ENCODE assay signal across 1 cellular context in the genomic region with DNA sequence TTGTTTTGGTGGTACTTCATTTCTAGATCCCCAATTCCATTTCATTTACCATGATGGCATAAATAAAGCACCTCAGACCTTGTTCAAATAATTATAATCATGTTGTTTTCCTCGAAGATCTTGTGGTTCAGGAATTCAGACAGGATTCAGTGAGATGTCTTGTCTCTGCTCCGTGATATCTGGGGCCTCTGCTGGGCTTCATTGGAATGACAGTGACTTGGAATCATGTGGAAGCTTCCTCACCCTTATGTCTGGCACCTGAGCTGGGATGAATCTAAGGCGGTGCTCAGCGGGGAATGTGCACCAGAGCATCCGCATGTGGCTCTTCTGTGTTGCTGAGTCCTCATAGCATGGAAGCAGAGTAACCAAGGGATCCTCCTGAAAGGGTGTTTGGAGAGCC.
TF ChIP-seq lines count a peak whose summit lies in the region.

No MANE protein-coding gene starts in this region.

TF ChIP-seq in H1, 55 proteins besides CTCF, POLR2A, EP300 and RAD21 (continued from another document):
- TF ChIP-seq ATF2 (IDR thresholded peaks at IDR 0.05; ENCODE audit: low read length) (no peak), TCF12 (IDR thresholded peaks at IDR 0.05; ENCODE audit: low read depth, low read length) (no peak), HDAC6 (IDR thresholded peaks at IDR 0.05; ENCODE audit: low read depth, low read length) (no peak), TAF7 (optimal IDR thresholded peaks at IDR 0.05; ENCODE audit: borderline replicate concordance, low read depth, low read length) (no peak), CBX8 (IDR thresholded peaks at IDR 0.05; ENCODE audit: borderline replicate concordance, low read depth, low read length) (no peak), SUZ12 (IDR thresholded peaks at IDR 0.05; ENCODE audit: low read length) (no peak), E2F6 (IDR thresholded peaks at IDR 0.05) (no peak), CEBPB (IDR thresholded peaks at IDR 0.05; ENCODE audit: low read depth, low read length) (no peak), BRCA1 (IDR thresholded peaks at IDR 0.05; ENCODE audit: low read depth, low read length) (no peak), GABPA (IDR thresholded peaks at IDR 0.05; ENCODE audit: borderline replicate concordance, insufficient read depth, low read length) (no peak), CHD2 (IDR thresholded peaks at IDR 0.05; ENCODE audit: low read length) (no peak), RXRA (IDR thresholded peaks at IDR 0.05; ENCODE audit: insufficient read depth, low read depth, low read length) (no peak), EGR1 (IDR thresholded peaks at IDR 0.05; ENCODE audit: borderline replicate concordance, low read depth, low read length) (no peak), SAP30 (IDR thresholded peaks at IDR 0.05; ENCODE audit: insufficient read depth, insufficient replicate concordance, low read length) (no peak)
